ENCODE assay signal across 8 cellular contexts in genomic region chr6:139323511-139324445, GRCh38. TPM values are rescaled to one million over a fixed set of nuclear protein-coding genes. Genes with fewer than 3 reads are reported as not detected.
DNase-seq lines count a peak whose midpoint lies in the region; ATAC-seq and TF ChIP-seq lines count a peak whose summit lies in the region.

No MANE protein-coding gene starts in this region.

- H3K4me2 ChIP-seq in BLaER1 treated with 17β-estradiol and CSF1 and Interleukin-3, amounts not matched to agents 10 nM and 100 nM, result peak overlapping the region; percentile 70 to 92 (median 82)

- CTCF ChIA-PET in activated CD8-positive, alpha-beta T cell treated with anti-CD3 and anti-CD28 coated beads for 36 hours (lab: Charles Lee), result interaction anchor here (0.6 to 1.4 kb wide), 9 partner anchors 18 to 198 kb away, joined by 3 to 5 read pairs (median 3); no protein-coding TSS in a partner anchor

- H3K4me1 ChIP-seq in BLaER1 treated with 17β-estradiol and CSF1 and Interleukin-3, amounts not matched to agents 10 nM and 100 nM, result peaks cover 53 to 87% (median 62%) of the 10 kb centered on the region in 10 experiments

- peaks cover 30% of the 10 kb centered on the region for H3K4me1 Mint-ChIP-seq in activated CD8-positive, alpha-beta T cell treated with anti-CD3 and anti-CD28 coated beads for 36 hours (ENCODE audit: low read depth)
- peaks cover 19 to 41% (median 33%) of the 10 kb centered on the region in 4 donors for H3K4me1 Mint-ChIP-seq in naive thymus-derived CD8-positive, alpha-beta T cell

- DNase-seq in NCI-H2029 treated with DMSO at 0.1 percent for 48 hours (lab: John Stamatoyannopoulos, UW) (peak; percentile 59), epithelial cell of prostate (ENCODE audit: low read depth, low spot score) (no peak), COLO668 (lab: John Stamatoyannopoulos, UW; ENCODE audit: unreplicated experiment) (no peak)
- DNase-seq in activated CD8-positive, alpha-beta T cell treated with anti-CD3 and anti-CD28 coated beads for 36 hours, result peak; percentile 91
- DNase-seq in naive thymus-derived CD8-positive, alpha-beta T cell, result peak; percentile 58 to 94 (median 84)
- DNase-seq in stimulated activated naive CD4-positive, alpha-beta T cell (lab: John Stamatoyannopoulos, UW), result peak; percentile 63 to 98 (median 83)

- H4K20me1 ChIP-seq in BLaER1 treated with 17β-estradiol and CSF1 and Interleukin-3, amounts not matched to agents 10 nM and 100 nM, result no peaks in the 10 kb centered on the region

- peak overlapping the region; percentile 7 to 60 (median 31); a peak in 15 of 20 replicates for H3K4me3 ChIP-seq in BLaER1 treated with 17β-estradiol and CSF1 and Interleukin-3, amounts not matched to agents 10 nM and 100 nM

- POLR2A ChIA-PET in activated CD8-positive, alpha-beta T cell treated with anti-CD3 and anti-CD28 coated beads for 36 hours (lab: Charles Lee), result interaction anchor here (0.6 to 1.3 kb wide), 8 partner anchors 8 to 1462 kb away, joined by 3 to 9 read pairs (median 3); partner anchors contain the start of genes CITED2 and TXLNB
- POLR2A ChIA-PET in naive thymus-derived CD8-positive, alpha-beta T cell (lab: Charles Lee), result interaction anchor here (0.5 to 4.9 kb wide), 16 partner anchors 10 to 641 kb away, joined by 3 to 59 read pairs (median 3); partner anchors contain the start of genes CITED2, REPS1 and TXLNB

- no peaks in the 10 kb centered on the region for H3K27me3 Mint-ChIP-seq in activated CD8-positive, alpha-beta T cell treated with anti-CD3 and anti-CD28 coated beads for 36 hours
- no peaks in the 10 kb centered on the region for H3K27me3 Mint-ChIP-seq in naive thymus-derived CD8-positive, alpha-beta T cell

- H3K27me3 ChIP-seq in BLaER1 treated with 17β-estradiol and CSF1 and Interleukin-3, amounts not matched to agents 10 nM and 100 nM, result no peaks in the 10 kb centered on the region

- H3K36me3 ChIP-seq in BLaER1 treated with 17β-estradiol and CSF1 and Interleukin-3, amounts not matched to agents 10 nM and 100 nM, result no peaks in the 10 kb centered on the region

- peak overlapping the region; percentile 67 to 85 (median 78) for H3K9ac ChIP-seq in BLaER1 treated with 17β-estradiol and CSF1 and Interleukin-3, amounts not matched to agents 10 nM and 100 nM

- H3K9me3 Mint-ChIP-seq in activated CD8-positive, alpha-beta T cell treated with anti-CD3 and anti-CD28 coated beads for 36 hours, result peaks cover 11% of the 10 kb centered on the region
- H3K9me3 Mint-ChIP-seq in naive thymus-derived CD8-positive, alpha-beta T cell, result peaks cover 0 to 9% (median 0%) of the 10 kb centered on the region in 9 donors

- peaks cover 0 to 49% (median 25%) of the 10 kb centered on the region in 11 experiments; a peak in 18 of 22 replicates for H3K9me3 ChIP-seq in BLaER1 treated with 17β-estradiol and CSF1 and Interleukin-3, amounts not matched to agents 10 nM and 100 nM (replicated peaks in 1 of 11)

- H3K27ac Mint-ChIP-seq in activated CD8-positive, alpha-beta T cell treated with anti-CD3 and anti-CD28 coated beads for 36 hours, result peak overlapping the region; percentile 97
- H3K27ac Mint-ChIP-seq in naive thymus-derived CD8-positive, alpha-beta T cell, result peak overlapping the region; percentile 97 to 100 (median 99)

- TF ChIP-seq CTCF in activated CD8-positive, alpha-beta T cell treated with anti-CD3 and anti-CD28 coated beads for 36 hours (IDR thresholded peaks at IDR 0.05), result no peak

- ATAC-seq in GM21576 (IDR thresholded peaks at IDR 0.05; ENCODE audit: unreplicated experiment), result peak; percentile 34
- peak; percentile 91 for ATAC-seq in activated CD8-positive, alpha-beta T cell treated with anti-CD3 and anti-CD28 coated beads for 36 hours
- peak; percentile 86 to 87 for ATAC-seq in naive thymus-derived CD8-positive, alpha-beta T cell

- H3K4me3 Mint-ChIP-seq in activated CD8-positive, alpha-beta T cell treated with anti-CD3 and anti-CD28 coated beads for 36 hours, result peak overlapping the region; percentile 66
- H3K4me3 Mint-ChIP-seq in naive thymus-derived CD8-positive, alpha-beta T cell, result peak overlapping the region; percentile 85 to 97 (median 88)

- peaks cover 15% of the 10 kb centered on the region for H3K36me3 Mint-ChIP-seq in activated CD8-positive, alpha-beta T cell treated with anti-CD3 and anti-CD28 coated beads for 36 hours (ENCODE audit: low read depth)
- H3K36me3 Mint-ChIP-seq in naive thymus-derived CD8-positive, alpha-beta T cell, result no peaks in the 10 kb centered on the region

- peak overlapping the region; percentile 86 to 97 (median 92) for H3K27ac ChIP-seq in BLaER1 treated with 17β-estradiol and CSF1 and Interleukin-3, amounts not matched to agents 10 nM and 100 nM
- H3K27ac ChIP-seq in epithelial cell of prostate, result peak overlapping the region; percentile 8

- intact Hi-C loops in activated CD8-positive, alpha-beta T cell treated with anti-CD3 and anti-CD28 coated beads for 36 hours (cut with micrococcal nuclease), result no loop called here

RNA-seq across cellular contexts. Expression of gene TXLNB, which starts 32.0 kb away (rescaled TPM):
- total RNA-seq in activated CD8-positive, alpha-beta T cell treated with anti-CD3 and anti-CD28 coated beads for 36 hours, result under 1 TPM; 0.11 to 0.22 TPM
- total RNA-seq in naive thymus-derived CD8-positive, alpha-beta T cell, result 1 to 10 TPM in 1 of 2 experiments, under 1 TPM in 1; 0.96 to 1.7 TPM
- polyA plus RNA-seq in naive thymus-derived CD8-positive, alpha-beta T cell, result under 1 TPM in 2 of 3 donors, not detected in 1; 0.11 to 0.65 TPM

RNA-seq across cellular contexts. Expression of gene CITED2, which starts 50.7 kb away (rescaled TPM):
- total RNA-seq in activated CD8-positive, alpha-beta T cell treated with anti-CD3 and anti-CD28 coated beads for 36 hours, result 10 to 100 TPM; 37.5 to 39.7 TPM
- 10 to 100 TPM; 92.4 to 95.4 TPM for total RNA-seq in naive thymus-derived CD8-positive, alpha-beta T cell
- polyA plus RNA-seq in naive thymus-derived CD8-positive, alpha-beta T cell, result 10 to 100 TPM; 25.6 to 49.0 (median 29.0) TPM

Comparison
In these comparisons a context has a peak if more than half of its experiments do, and no peak if none do; other contexts are left out.
1. ATAC-seq: peak in every context shown above with its lines; median percentile 91 in activated CD8-positive, alpha-beta T cell treated with anti-CD3 and anti-CD28 coated beads for 36 hours; 86 in naive thymus-derived CD8-positive, alpha-beta T cell; 34 in GM21576.
2. DNase-seq: peak in NCI-H2029 treated with DMSO at 0.1 percent for 48 hours (single experiment), activated CD8-positive, alpha-beta T cell treated with anti-CD3 and anti-CD28 coated beads for 36 hours (single experiment), naive thymus-derived CD8-positive, alpha-beta T cell (10 of 10) and stimulated activated naive CD4-positive, alpha-beta T cell (6 of 6); none in epithelial cell of prostate (single experiment) and COLO668 (single experiment).